28 cellular contexts compared by ENCODE assay signal in the genomic region with DNA sequence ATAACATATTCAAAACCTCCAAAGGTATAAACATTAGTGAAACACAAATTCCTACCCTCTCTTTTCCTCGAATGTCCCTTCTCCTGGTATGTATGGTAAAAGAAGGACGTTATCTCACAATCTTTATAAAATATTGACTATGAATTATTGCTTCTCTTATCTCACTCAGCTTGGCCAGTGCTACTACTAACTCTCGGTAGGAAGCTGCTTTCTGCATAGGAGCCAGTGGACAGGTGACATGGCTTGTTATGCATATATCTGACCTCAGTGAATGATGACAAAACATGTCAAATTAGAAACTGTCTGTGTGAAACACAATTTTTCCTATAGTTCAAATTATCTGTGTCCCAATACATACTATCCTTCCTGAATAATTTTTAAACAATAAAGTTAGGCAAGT. TPM values are rescaled to one million over a fixed set of nuclear protein-coding genes. Genes with fewer than 3 reads are reported as not detected.
"Had no signal": no experiment of that assay in that cellular context is flagged by ENCODE, and none has a peak within 500 bp of the region (broad histone marks: within the 10 kb centered on the region; RNA-seq: fewer than 3 reads in every experiment).

No MANE protein-coding gene starts in this region.

- H3K4me1 ChIP-seq: ascending aorta had no signal

- H3K4me3 ChIP-seq: ascending aorta, coronary artery, dorsolateral prefrontal cortex had no signal

- ATAC-seq: activated CD4-positive, alpha-beta T cell treated with anti-CD3 and anti-CD28 coated beads for 36 hours; activated CD8-positive, alpha-beta memory T cell treated with anti-CD3 and anti-CD28 coated beads, Interleukin-2, amount 10 ng/mL, durations not matched to agents 7 days and 5 days; activated CD8-positive, alpha-beta T cell treated with anti-CD3 and anti-CD28 coated beads, Interleukin-2, amount 10 ng/mL, durations not matched to agents 7 days and 5 days; activated naive CD4-positive, alpha-beta T cell treated with anti-CD3 and anti-CD28 coated beads, Interleukin-2, amount 50 U/mL, for 72 hours; esophagus mucosa had no signal

- H3K27me3 ChIP-seq: ascending aorta, brain microvascular endothelial cell had no signal

- DNase-seq: activated CD4-positive, alpha-beta memory T cell treated with anti-CD3 and anti-CD28 coated beads for 36 hours; activated CD4-positive, alpha-beta T cell treated with anti-CD3 and anti-CD28 coated beads for 36 hours; activated CD4-positive, alpha-beta T cell treated with anti-CD3 and anti-CD28 coated beads, Interleukin-2, amount 10 ng/mL, durations not matched to agents 24 days and 14 days; activated CD4-positive, CD25-positive, alpha-beta regulatory T cell; activated CD4-positive, CD25-positive, alpha-beta regulatory T cell treated with anti-CD3 and anti-CD28 coated beads, Interleukin-2, amount 50 U/mL, for 72 hours; activated CD8-positive, alpha-beta memory T cell treated with anti-CD3 and anti-CD28 coated beads, Interleukin-2, amount 10 ng/mL, durations not matched to agents 7 days and 5 days; activated CD8-positive, alpha-beta memory T cell treated with anti-CD3 and anti-CD28 coated beads, Interleukin-2, amount 50 U/mL, for 4 hours; activated CD8-positive, alpha-beta T cell treated with anti-CD3 and anti-CD28 coated beads, Interleukin-2, amount 10 ng/mL, durations not matched to agents 7 days and 5 days; activated gamma-delta T cell; activated naive CD4-positive, alpha-beta T cell; activated naive CD4-positive, alpha-beta T cell treated with anti-CD3 and anti-CD28 coated beads, Interleukin-2, amount 10 ng/mL, durations not matched to agents 7 days and 5 days; activated naive CD8-positive, alpha-beta T cell treated with anti-CD3 and anti-CD28 coated beads, Interleukin-2, amount 10 ng/mL, durations not matched to agents 7 days and 5 days; activated T-cell treated with anti-CD3 and anti-CD28 coated beads, Interleukin-2, amount 50 U/mL, for 1 hour; activated T-cell treated with anti-CD3 and anti-CD28 coated beads, Interleukin-2, amount 50 U/mL, for 48 hours; brain microvascular endothelial cell; dorsolateral prefrontal cortex; effector memory CD4-positive, alpha-beta T cell; endodermal cell; foreskin fibroblast; T-helper 2 cell had no signal

- H3K27ac ChIP-seq: ascending aorta, brain microvascular endothelial cell, coronary artery, dorsolateral prefrontal cortex had no signal

- H3K9me3 ChIP-seq: ascending aorta had no signal

- H3K36me3 ChIP-seq: ascending aorta, brain microvascular endothelial cell had no signal

RNA-seq across cellular contexts. Expression of gene FLRT2, which starts 48.5 kb away (rescaled TPM):
- total RNA-seq: activated CD4-positive, alpha-beta memory T cell treated with anti-CD3 and anti-CD28 coated beads for 36 hours; activated CD4-positive, alpha-beta T cell treated with anti-CD3 and anti-CD28 coated beads for 36 hours; activated CD4-positive, alpha-beta T cell treated with anti-CD3 and anti-CD28 coated beads, Interleukin-2, amount 10 ng/mL, durations not matched to agents 24 days and 14 days; activated CD8-positive, alpha-beta memory T cell treated with anti-CD3 and anti-CD28 coated beads for 36 hours; activated CD8-positive, alpha-beta memory T cell treated with anti-CD3 and anti-CD28 coated beads, Interleukin-2, amount 10 ng/mL, durations not matched to agents 7 days and 5 days; activated CD8-positive, alpha-beta T cell treated with anti-CD3 and anti-CD28 coated beads, Interleukin-2, amount 10 ng/mL, durations not matched to agents 7 days and 5 days; activated naive CD4-positive, alpha-beta T cell treated with anti-CD3 and anti-CD28 coated beads, Interleukin-2, amount 50 U/mL, for 72 hours; activated naive CD8-positive, alpha-beta T cell treated with anti-CD3 and anti-CD28 coated beads, Interleukin-2, amount 10 ng/mL, durations not matched to agents 7 days and 5 days; activated T-helper 1 cell treated with anti-CD3 and anti-CD28 coated beads, Interleukin-12 subunit alpha, Interleukin-12 subunit beta, Interleukin-2, Interleukin-4 antibody, amounts not matched to agents 30 ng/mL and 10 ng/mL and 1 ng/mL, durations not matched to agents 14 hours and 24 hours and 36 hours; activated T-helper 2 cell treated with anti-CD3 and anti-CD28 coated beads, Interferon-gamma antibody, Interleukin-2, Interleukin-4, amounts not matched to agents 10 μg/mL and 5 μg/mL and 100 μg/mL, durations not matched to agents 14 hours and 24 hours and 36 hours; T-helper 1 cell treated with Interleukin-12 subunit alpha and Interleukin-12 subunit beta and Interleukin-4 antibody, amounts not matched to agents 30 ng/mL and 1 ng/mL, for 36 hours had no signal
